ENCODE assay signal across 28 cellular contexts in the genomic region with DNA sequence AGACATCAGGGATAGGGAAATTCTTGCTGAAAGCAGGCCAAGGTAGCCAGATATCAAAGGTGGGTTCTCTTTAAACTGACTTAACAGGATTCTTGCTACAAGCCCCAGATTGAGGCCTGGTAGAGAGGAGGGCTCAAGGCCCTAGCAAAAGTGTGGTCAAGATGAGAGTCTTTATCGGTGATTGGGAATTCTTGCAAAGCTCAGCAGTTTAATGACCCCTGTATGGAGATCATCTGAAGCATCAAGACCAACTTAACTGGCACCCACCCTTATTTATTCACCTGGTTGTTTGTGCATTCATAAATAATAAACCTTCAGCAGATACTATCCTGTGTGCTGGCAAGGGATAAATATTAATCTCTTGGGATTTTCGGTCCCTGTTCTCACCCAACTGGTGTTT. TPM values are rescaled to one million over a fixed set of nuclear protein-coding genes. Genes with fewer than 3 reads are reported as not detected.
"Had no signal": no experiment of that assay in that cellular context is flagged by ENCODE, and none has a peak within 500 bp of the region (broad histone marks: within the 10 kb centered on the region; RNA-seq: fewer than 3 reads in every experiment).

No MANE protein-coding gene starts in this region.

- H3K27me3 Mint-ChIP-seq: activated CD4-positive, alpha-beta memory T cell treated with anti-CD3 and anti-CD28 coated beads, Interleukin-2, amount 10 ng/mL, durations not matched to agents 7 days and 5 days; activated CD4-positive, alpha-beta T cell treated with anti-CD3 and anti-CD28 coated beads, Interleukin-2, amount 10 ng/mL, durations not matched to agents 7 days and 5 days; activated naive CD8-positive, alpha-beta T cell treated with anti-CD3 and anti-CD28 coated beads, Interleukin-2, amount 10 ng/mL, durations not matched to agents 7 days and 5 days had no signal

- H3K4me1 Mint-ChIP-seq: endodermal cell had no signal

- H2AFZ ChIP-seq: hepatocyte, parathyroid adenoma had no signal

- H3K9ac ChIP-seq: parathyroid adenoma had no signal

- H3K4me3 ChIP-seq: ascending aorta, esophagus muscularis mucosa, hepatocyte, right atrium auricular region, spleen, suprapubic skin, tibial artery, upper lobe of right lung had no signal

- DNase-seq: activated CD4-positive, alpha-beta memory T cell treated with anti-CD3 and anti-CD28 coated beads, Interleukin-2, amount 10 ng/mL, durations not matched to agents 7 days and 5 days; activated CD4-positive, alpha-beta T cell treated with anti-CD3 and anti-CD28 coated beads for 1 hour; activated CD4-positive, alpha-beta T cell treated with anti-CD3 and anti-CD28 coated beads, Interleukin-2, amount 10 ng/mL, durations not matched to agents 7 days and 5 days; activated CD8-positive, alpha-beta memory T cell treated with anti-CD3 and anti-CD28 coated beads, Interleukin-2, amount 50 U/mL, for 48 hours; activated naive CD8-positive, alpha-beta T cell treated with anti-CD3 and anti-CD28 coated beads, Interleukin-2, amount 10 ng/mL, durations not matched to agents 7 days and 5 days; activated T-cell treated with anti-CD3 and anti-CD28 coated beads, Interleukin-2, amount 50 U/mL, for 48 hours; brain microvascular endothelial cell; caudate nucleus; endodermal cell; foreskin keratinocyte; islet precursor cell; left cardiac atrium; mammary epithelial cell; occipital lobe; spleen; stimulated activated naive CD4-positive, alpha-beta T cell; T-helper 2 cell; tibial artery; upper lobe of right lung had no signal

- H3K9me3 ChIP-seq: ascending aorta, esophagus muscularis mucosa, right atrium auricular region, spleen, suprapubic skin, tibial artery, upper lobe of right lung had no signal

- H3K27me3 ChIP-seq: ascending aorta, brain microvascular endothelial cell, esophagus muscularis mucosa, foreskin keratinocyte, hepatocyte, right atrium auricular region, spleen, suprapubic skin, tibial artery, upper lobe of right lung had no signal

- H3K4me3 Mint-ChIP-seq: activated CD4-positive, alpha-beta memory T cell treated with anti-CD3 and anti-CD28 coated beads, Interleukin-2, amount 10 ng/mL, durations not matched to agents 7 days and 5 days; activated CD4-positive, alpha-beta T cell treated with anti-CD3 and anti-CD28 coated beads, Interleukin-2, amount 10 ng/mL, durations not matched to agents 7 days and 5 days; activated naive CD8-positive, alpha-beta T cell treated with anti-CD3 and anti-CD28 coated beads, Interleukin-2, amount 10 ng/mL, durations not matched to agents 7 days and 5 days; endodermal cell; neural crest cell; WTC11 had no signal

- ATAC-seq: foreskin keratinocyte, upper lobe of right lung had no signal

- H3K9me3 Mint-ChIP-seq: activated CD4-positive, alpha-beta memory T cell treated with anti-CD3 and anti-CD28 coated beads, Interleukin-2, amount 10 ng/mL, durations not matched to agents 7 days and 5 days; activated CD4-positive, alpha-beta T cell treated with anti-CD3 and anti-CD28 coated beads, Interleukin-2, amount 10 ng/mL, durations not matched to agents 7 days and 5 days; activated naive CD8-positive, alpha-beta T cell treated with anti-CD3 and anti-CD28 coated beads, Interleukin-2, amount 10 ng/mL, durations not matched to agents 7 days and 5 days; activated T-helper 2 cell treated with anti-CD3 and anti-CD28 coated beads, Interferon-gamma antibody, Interleukin-2, Interleukin-4, amounts not matched to agents 10 μg/mL and 5 μg/mL and 100 μg/mL, durations not matched to agents 14 hours and 24 hours and 36 hours; endodermal cell; neural crest cell; WTC11 had no signal

- H3K27ac Mint-ChIP-seq: activated CD4-positive, alpha-beta memory T cell treated with anti-CD3 and anti-CD28 coated beads, Interleukin-2, amount 10 ng/mL, durations not matched to agents 7 days and 5 days; activated CD4-positive, alpha-beta T cell treated with anti-CD3 and anti-CD28 coated beads, Interleukin-2, amount 10 ng/mL, durations not matched to agents 7 days and 5 days; activated naive CD8-positive, alpha-beta T cell treated with anti-CD3 and anti-CD28 coated beads, Interleukin-2, amount 10 ng/mL, durations not matched to agents 7 days and 5 days; activated T-helper 2 cell treated with anti-CD3 and anti-CD28 coated beads, Interferon-gamma antibody, Interleukin-2, Interleukin-4, amounts not matched to agents 10 μg/mL and 5 μg/mL and 100 μg/mL, durations not matched to agents 14 hours and 24 hours and 36 hours; endodermal cell had no signal

- H3K4me2 ChIP-seq: hepatocyte had no signal

- H3K27ac ChIP-seq: ascending aorta, brain microvascular endothelial cell, esophagus muscularis mucosa, foreskin keratinocyte, hepatocyte, parathyroid adenoma, right atrium auricular region, spleen, suprapubic skin, tibial artery, upper lobe of right lung had no signal

RNA-seq across cellular contexts. Expression of a gene that starts 22.0 kb away (rescaled TPM):
- total RNA-seq: activated T-helper 2 cell treated with anti-CD3 and anti-CD28 coated beads, Interferon-gamma antibody, Interleukin-2, Interleukin-4, amounts not matched to agents 10 μg/mL and 5 μg/mL and 100 μg/mL, durations not matched to agents 14 hours and 24 hours and 36 hours had no signal
